In genomic region chrX:101686574-101686973, GRCh38 we compare ENCODE assay signal across 27 cellular contexts.
"Had no signal": no experiment of that assay in that cellular context is flagged by ENCODE, and none has a peak within 500 bp of the region (broad histone marks: within the 10 kb centered on the region; RNA-seq: fewer than 3 reads in every experiment).

No MANE protein-coding gene starts in this region.

- DNase-seq: activated CD4-positive, alpha-beta memory T cell treated with anti-CD3 and anti-CD28 coated beads for 36 hours; activated CD4-positive, alpha-beta T cell treated with anti-CD3 and anti-CD28 coated beads, Interleukin-2, amount 10 ng/mL, durations not matched to agents 7 days and 5 days; activated CD4-positive, CD25-positive, alpha-beta regulatory T cell; activated CD8-positive, alpha-beta memory T cell treated with anti-CD3 and anti-CD28 coated beads for 24 hours; activated gamma-delta T cell; activated naive CD4-positive, alpha-beta T cell treated with anti-CD3 and anti-CD28 coated beads for 36 hours; activated T-cell treated with anti-CD3 and anti-CD28 coated beads for 4 hours; activated T-cell treated with anti-CD3 and anti-CD28 coated beads, Interleukin-2, amount 50 U/mL, for 48 hours; amygdala; brain microvascular endothelial cell; Karpas-422; MM.1S; NCI-H1105; NCI-H1436; NCI-H1694 treated with DMSO at 0.1 percent for 48 hours; NCI-H2029 treated with DMSO at 0.1 percent for 48 hours; NCI-H345; NCI-H510A treated with DMSO at 0.1 percent for 48 hours; NCI-H69; NK-92 treated with Interleukin-12 subunit alpha and Interleukin-12 subunit beta, amount 100 ng/mL, for 24 hours; OCI-M1; RPMI8226; T-cell; T-helper 2 cell; T1000 had no signal

- H3K27me3 ChIP-seq: brain microvascular endothelial cell, cardiac muscle cell had no signal

- H3K27ac ChIP-seq: brain microvascular endothelial cell, cardiac muscle cell, SK-N-MC had no signal

- H3K4me3 ChIP-seq: cardiac muscle cell, SK-N-MC had no signal

- H3K36me3 ChIP-seq: brain microvascular endothelial cell, cardiac muscle cell had no signal
